In the genomic region with DNA sequence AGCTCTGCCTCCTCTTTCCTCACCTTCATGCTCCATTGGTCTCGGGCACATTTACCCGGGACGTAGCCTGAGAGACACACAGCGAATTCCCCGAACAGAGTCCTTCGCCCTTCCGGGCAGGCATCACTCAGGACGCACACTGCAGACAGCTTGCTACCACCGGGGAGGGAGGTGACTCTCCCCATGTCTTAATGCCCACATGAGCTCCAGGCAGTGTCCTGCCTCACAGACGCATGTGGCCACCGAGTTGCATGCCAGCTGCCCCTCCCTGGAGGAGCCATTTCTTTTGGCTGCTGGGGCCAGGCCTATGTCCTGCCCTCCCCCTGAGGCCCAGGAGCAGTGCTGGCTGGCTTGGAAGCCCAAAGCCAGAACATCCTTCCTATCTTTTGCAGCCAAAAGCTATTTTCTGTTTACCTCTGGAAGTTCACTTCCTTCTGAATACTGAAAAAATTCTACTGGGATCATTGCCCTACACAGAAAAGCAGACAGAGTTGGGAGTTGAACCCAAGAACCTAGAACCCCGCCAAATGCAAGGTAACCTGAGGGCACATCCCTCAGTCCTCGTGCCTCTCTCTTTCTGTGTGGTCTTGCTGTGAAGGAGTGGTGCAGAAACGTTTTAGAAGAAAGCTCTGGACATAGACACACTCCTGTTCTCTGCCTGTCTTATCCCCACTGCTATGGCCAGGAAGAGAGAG, we compare ENCODE assay signal across 11 cellular contexts.
DNase-seq lines count a peak whose midpoint lies in the region; ATAC-seq and TF ChIP-seq lines count a peak whose summit lies in the region.
"Had no signal": no experiment of that assay in that cellular context is flagged by ENCODE, and none has a peak within 500 bp of the region (broad histone marks: within the 10 kb centered on the region; RNA-seq: fewer than 3 reads in every experiment).

No MANE protein-coding gene starts in this region.

- H3K36me3 Mint-ChIP-seq in endodermal cell (ENCODE audit: low read depth), result peaks cover 2% of the 10 kb centered on the region
- H3K36me3 Mint-ChIP-seq in stimulated activated naive B cell treated with anti-CD40 and anti-IgM and Interleukin-4, amounts not matched to agents 10 μg/mL and 1 μg/mL and 100 μg/mL, for 72 hours, result peaks cover 2 to 7% of the 10 kb centered on the region in 2 donors

- WGBS in endodermal cell (ENCODE audit: insufficient coverage in 1 of 2, insufficient read length in 1 of 2), 2 experiments, result 96% methylated on average over 9 to 14 of the region's 14 CpGs

- TF ChIP-seq CTCF in endodermal cell (conservative IDR thresholded peaks at IDR 0.05) (no peak), WERI-Rb-1 (IDR thresholded peaks at IDR 0.05; ENCODE audit: low read depth, low read length) (no peak)

- H3K4me3 ChIP-seq in MG63, result no peak overlapping the region
- no peak overlapping the region for H3K4me3 ChIP-seq in endodermal cell (ENCODE audit: low read length)
- H3K4me3 ChIP-seq in WERI-Rb-1 (ENCODE audit: low read depth, low read length), result no peak overlapping the region

- DNase-seq in MG63 (peak; percentile 53), endodermal cell (no peak), medulla oblongata (ENCODE audit: extremely low spot score) (peak; percentile 48), NAMALWA (ENCODE audit: low spot score) (no peak), WERI-Rb-1 (no peak), hippocampal formation (lab: John Stamatoyannopoulos, UW) (no peak), DMS153 (lab: John Stamatoyannopoulos, UW) (no peak)
- no peak for DNase-seq in stimulated activated naive B cell treated with anti-CD40 and anti-IgM and Interleukin-4, amounts not matched to agents 10 μg/mL and 1 μg/mL and 100 μg/mL, for 72 hours
- DNase-seq: DMS79, NCI-H1694 treated with DMSO at 0.1 percent for 48 hours, SIG-M5 had no signal

- H3K27ac ChIP-seq in endodermal cell (ENCODE audit: low read depth, low read length) (peak overlapping the region; percentile 66), WERI-Rb-1 (no peak overlapping the region)

- peaks cover 8% of the 10 kb centered on the region for H3K27me3 Mint-ChIP-seq in endodermal cell (ENCODE audit: insufficient read depth)
- H3K27me3 Mint-ChIP-seq in stimulated activated naive B cell treated with anti-CD40 and anti-IgM and Interleukin-4, amounts not matched to agents 10 μg/mL and 1 μg/mL and 100 μg/mL, for 72 hours, result peaks cover 4 to 6% of the 10 kb centered on the region in 2 donors

- H3K27ac Mint-ChIP-seq in endodermal cell, result peak overlapping the region; percentile 80
- H3K27ac Mint-ChIP-seq in stimulated activated naive B cell treated with anti-CD40 and anti-IgM and Interleukin-4, amounts not matched to agents 10 μg/mL and 1 μg/mL and 100 μg/mL, for 72 hours, result peak overlapping the region; percentile 40

- ATAC-seq in stimulated activated naive B cell treated with anti-CD40 and anti-IgM and Interleukin-4, amounts not matched to agents 10 μg/mL and 1 μg/mL and 100 μg/mL, for 72 hours (replicated peaks), result no peak

- peaks cover 5% of the 10 kb centered on the region for H3K9me3 Mint-ChIP-seq in endodermal cell
- peaks cover 3 to 7% of the 10 kb centered on the region in 2 donors for H3K9me3 Mint-ChIP-seq in stimulated activated naive B cell treated with anti-CD40 and anti-IgM and Interleukin-4, amounts not matched to agents 10 μg/mL and 1 μg/mL and 100 μg/mL, for 72 hours

- H3K36me3 ChIP-seq in MG63, result no peaks in the 10 kb centered on the region
- no peaks in the 10 kb centered on the region for H3K36me3 ChIP-seq in endodermal cell (ENCODE audit: control insufficient read depth, insufficient read depth, low read length)
- H3K36me3 ChIP-seq in WERI-Rb-1, result no peaks in the 10 kb centered on the region

- no peak overlapping the region for H3K9ac ChIP-seq in endodermal cell (ENCODE audit: extremely low read depth, low read length, poor library complexity, severe bottlenecking)

- H3K4me1 Mint-ChIP-seq in endodermal cell, result peaks cover 12% of the 10 kb centered on the region
- peaks cover 23 to 28% of the 10 kb centered on the region in 2 donors for H3K4me1 Mint-ChIP-seq in stimulated activated naive B cell treated with anti-CD40 and anti-IgM and Interleukin-4, amounts not matched to agents 10 μg/mL and 1 μg/mL and 100 μg/mL, for 72 hours

- peaks cover 6% of the 10 kb centered on the region; the same call in 1 of the 2 replicates for H3K9me3 ChIP-seq in MG63
- H3K9me3 ChIP-seq in endodermal cell (ENCODE audit: control insufficient read depth, low read length), result no peaks in the 10 kb centered on the region
- peaks cover 6% of the 10 kb centered on the region for H3K9me3 ChIP-seq in WERI-Rb-1 (ENCODE audit: severe bottlenecking)

- H3K4me3 Mint-ChIP-seq in endodermal cell, result no peak overlapping the region
- no peak overlapping the region for H3K4me3 Mint-ChIP-seq in stimulated activated naive B cell treated with anti-CD40 and anti-IgM and Interleukin-4, amounts not matched to agents 10 μg/mL and 1 μg/mL and 100 μg/mL, for 72 hours

- peaks cover 2% of the 10 kb centered on the region for H3K4me1 ChIP-seq in endodermal cell (ENCODE audit: control insufficient read depth, insufficient read depth, low read length)

- H3K27me3 ChIP-seq in MG63, result no peaks in the 10 kb centered on the region
- H3K27me3 ChIP-seq in endodermal cell (ENCODE audit: control insufficient read depth, insufficient read depth, low read length, poor library complexity, severe bottlenecking), result no peaks in the 10 kb centered on the region
- no peaks in the 10 kb centered on the region for H3K27me3 ChIP-seq in WERI-Rb-1 (ENCODE audit: insufficient read depth, low read depth, severe bottlenecking)

Comparison
In these comparisons a context has a peak if more than half of its experiments do, and no peak if none do; other contexts are left out.
1. DNase-seq: peak in MG63 (single experiment) and medulla oblongata (single experiment); none in endodermal cell (single experiment), stimulated activated naive B cell treated with anti-CD40 and anti-IgM and Interleukin-4, amounts not matched to agents 10 μg/mL and 1 μg/mL and 100 μg/mL, for 72 hours (single experiment), NAMALWA (single experiment), WERI-Rb-1 (single experiment), hippocampal formation (0 of 2) and DMS153 (single experiment).